Comparison of ENCODE assay signal across 8 cellular contexts in genomic region chr2:36770542-36771287, GRCh38.
DNase-seq lines count a peak whose midpoint lies in the region; ATAC-seq, FAIRE-seq and TF ChIP-seq lines count a peak whose summit lies in the region.

No MANE protein-coding gene starts in this region.

- no peak overlapping the region for H3K27ac ChIP-seq in heart left ventricle

- TF ChIP-seq POLR2A in H54 (IDR thresholded peaks at IDR 0.05; ENCODE audit: low read depth, low read length) (no peak), heart left ventricle (IDR thresholded peaks at IDR 0.05) (no peak)

- peak in 10 of 12 donors; percentile 30 to 53 (median 42) for TF ChIP-seq CTCF in heart left ventricle (IDR thresholded peaks at IDR 0.05)

- intact Hi-C loops in heart left ventricle (cut with DNase I), result no loop called here

- H3K27me3 ChIP-seq in heart left ventricle, result no peaks in the 10 kb centered on the region

- DNase-seq in GM03348 (ENCODE audit: low spot score) (peak; percentile 61), H54 (ENCODE audit: insufficient read length, low spot score) (peak; percentile 72), NCI-H526 (lab: John Stamatoyannopoulos, UW) (peak; percentile 13 to 54), heart left ventricle (peak in 1 of 5 donors; percentile 28), NCI-H2107 treated with DMSO at 0.1 percent for 48 hours (lab: John Stamatoyannopoulos, UW; ENCODE audit: unreplicated experiment) (no peak), mesenteric fat pad (ENCODE audit: low spot score) (no peak)
- peak; percentile 3 to 13 (median 6) for DNase-seq in activated CD8-positive, alpha-beta memory T cell treated with anti-CD3 and anti-CD28 coated beads for 48 hours (ENCODE audit: low read depth in 2 of 3, low spot score in 2 of 3)
- peak; percentile 30 for DNase-seq in stimulated activated CD4-positive, alpha-beta T cell treated with anti-CD3 and anti-CD28 coated beads, Interleukin-4, amount 100 ng/mL, for 24 hours

- FAIRE-seq in H54 (lab: Jason Lieb, UNC), result peak; percentile 38

- no peak overlapping the region for H3K4me3 ChIP-seq in heart left ventricle

- no peaks in the 10 kb centered on the region for H3K36me3 ChIP-seq in heart left ventricle

- ATAC-seq in heart left ventricle, result no peak

- WGBS in heart left ventricle, 4 donors, result 58 to 64% (median 62%) methylated on average over 11 of the region's 11 CpGs

- H3K4me1 ChIP-seq in heart left ventricle, result no peaks in the 10 kb centered on the region

- no peaks in the 10 kb centered on the region for H3K9me3 ChIP-seq in heart left ventricle

Comparison
In these comparisons a context has a peak if more than half of its experiments do, and no peak if none do; other contexts are left out.
1. DNase-seq: peak in GM03348 (single experiment), H54 (single experiment), NCI-H526 (2 of 2), activated CD8-positive, alpha-beta memory T cell treated with anti-CD3 and anti-CD28 coated beads for 48 hours (3 of 3) and stimulated activated CD4-positive, alpha-beta T cell treated with anti-CD3 and anti-CD28 coated beads, Interleukin-4, amount 100 ng/mL, for 24 hours (single experiment); none in NCI-H2107 treated with DMSO at 0.1 percent for 48 hours (single experiment) and mesenteric fat pad (single experiment).